8 cellular contexts compared by ENCODE assay signal in genomic region chr12:4353785-4354208, GRCh38. TPM values are rescaled to one million over a fixed set of nuclear protein-coding genes. Genes with fewer than 3 reads are reported as not detected.
DNase-seq lines count a peak whose midpoint lies in the region; ATAC-seq and TF ChIP-seq lines count a peak whose summit lies in the region.

No MANE protein-coding gene starts in this region.

- TF ChIP-seq CTCF in BJ (IDR thresholded peaks at IDR 0.05; ENCODE audit: insufficient read depth, low read depth, low read length) (peak; percentile 41), HEK293 (tag by site-specific recombination; IDR thresholded peaks at IDR 0.05) (peak; percentile 35; the same call in 1 of the 2 replicates), WTC11 (IDR thresholded peaks at IDR 0.05) (peak; percentile 38), psoas muscle (IDR thresholded peaks at IDR 0.05) (peak; percentile 58)

- H3K27me3 Mint-ChIP-seq in WTC11 (ENCODE audit: low read depth): no peaks in the 10 kb centered on the region

- peaks cover 4% of the 10 kb centered on the region; the same call in 1 of the 2 replicates for H3K4me1 Mint-ChIP-seq in WTC11

- H3K4me3 ChIP-seq in BJ (ENCODE audit: low read depth, low read length): no peak overlapping the region
- no peak overlapping the region for H3K4me3 ChIP-seq in HEK293 (ENCODE audit: low read depth, low read length)
- no peak overlapping the region for H3K4me3 ChIP-seq in psoas muscle

- no peak for TF ChIP-seq POLR2A in GM18505 (IDR thresholded peaks at IDR 0.05; ENCODE audit: borderline replicate concordance, extremely low read depth, insufficient read depth, insufficient read length)

- no peak overlapping the region for H3K27ac ChIP-seq in HEK293 (ENCODE audit: extremely low read depth, low read depth, low read length)
- no peak overlapping the region for H3K27ac ChIP-seq in psoas muscle

- H3K4me1 ChIP-seq in HEK293 (ENCODE audit: control insufficient read depth, insufficient read depth, low read length) (no peaks in the 10 kb centered on the region), psoas muscle (no peaks in the 10 kb centered on the region)

- H3K36me3 ChIP-seq in BJ (ENCODE audit: control insufficient read depth, insufficient read depth, low read length) (peaks cover 1% of the 10 kb centered on the region; the same call in 1 of the 2 replicates), HEK293 (ENCODE audit: control insufficient read depth in 2 of 2, insufficient read depth in 1 of 2, low read length in 2 of 2) (peaks cover 13 to 43% of the 10 kb centered on the region in 2 experiments), psoas muscle (ENCODE audit: insufficient read depth in 1 of 2, low read depth in 1 of 2) (peaks cover 0 to 54% of the 10 kb centered on the region in 2 donors)

- CTCF ChIA-PET in BJ (lab: Yijun Ruan, JAX): interaction anchor here (0.6 to 1.7 kb wide), 3 partner anchors 11 to 78 kb away, joined by 3 to 5 read pairs (median 4); no protein-coding TSS in a partner anchor
- CTCF ChIA-PET in HEK293 (lab: Yijun Ruan, JAX): interaction anchor here (0.6 to 1.2 kb wide), 6 partner anchors 9 to 246 kb away, joined by 3 to 4 read pairs (median 3); no protein-coding TSS in a partner anchor
- CTCF ChIA-PET in WTC11 (lab: Charles Lee): interaction anchor here (0.5 to 1.5 kb wide), 14 partner anchors 12 to 502 kb away, joined by 3 to 9 read pairs (median 4); partner anchors contain the start of gene DYRK4

- no peaks in the 10 kb centered on the region for H3K9me3 ChIP-seq in HEK293 (ENCODE audit: control insufficient read depth, insufficient read depth, low read depth, low read length)
- H3K9me3 ChIP-seq in psoas muscle: no peaks in the 10 kb centered on the region

- WGBS in psoas muscle, 3 donors: 72 to 77% (median 73%) methylated on average over 4 of the region's 4 CpGs

- H3K36me3 Mint-ChIP-seq in WTC11: peaks cover 31% of the 10 kb centered on the region

- H3K27me3 ChIP-seq in BJ (ENCODE audit: control insufficient read depth, insufficient read depth, low read length): no peaks in the 10 kb centered on the region
- no peaks in the 10 kb centered on the region for H3K27me3 ChIP-seq in psoas muscle (ENCODE audit: insufficient read depth in 3 of 3, low read length in 2 of 3)

- POLR2A ChIA-PET in BJ (lab: Charles Lee): no interaction called here
- POLR2A ChIA-PET in HEK293 (lab: Yijun Ruan, JAX): no interaction called here
- POLR2A ChIA-PET in WTC11 (lab: Charles Lee): no interaction called here

- peak; percentile 77 for ATAC-seq in WTC11
- peak in 2 of 4 donors; percentile 56 to 57 for ATAC-seq in psoas muscle
- ATAC-seq in GM19395 (IDR thresholded peaks at IDR 0.05; ENCODE audit: unreplicated experiment): no peak
- no peak for ATAC-seq in GM18505 (IDR thresholded peaks at IDR 0.05; ENCODE audit: unreplicated experiment)
- no peak for ATAC-seq in GM21786 (IDR thresholded peaks at IDR 0.05; ENCODE audit: unreplicated experiment)

- DNase-seq in BJ (ENCODE audit: low read depth) (no peak), WTC11 (ENCODE audit: low spot score) (peak; percentile 26), psoas muscle (no peak)
- DNase-seq in effector CD4-positive, alpha-beta T cell: peak; percentile 21

- peaks cover 9% of the 10 kb centered on the region for H3K9me3 Mint-ChIP-seq in WTC11

- H3K4me3 Mint-ChIP-seq in WTC11: no peak overlapping the region

- intact Hi-C loops in psoas muscle (cut with DNase I): loop anchor here (5.0 kb wide), 2 partner anchors 174 to 179 kb away; no protein-coding TSS in a partner anchor

- no peak overlapping the region for H3K27ac Mint-ChIP-seq in WTC11

TF ChIP-seq in HEK293, 187 proteins besides CTCF, POLR2A, EP300 and RAD21:
- no peak for TF ChIP-seq KLF10 (tag by site-specific recombination; IDR thresholded peaks at IDR 0.05)
- TF ChIP-seq ZNF654 (tag by site-specific recombination; IDR thresholded peaks at IDR 0.05; ENCODE audit: low read depth): peak; percentile 63

TF ChIP-seq in WTC11, 78 proteins besides CTCF, POLR2A, EP300 and RAD21:
- TF ChIP-seq ATF3 (CRISPR knock-in tag; conservative IDR thresholded peaks at IDR 0.05) (no peak), ZNF281 (CRISPR knock-in tag; IDR thresholded peaks at IDR 0.05) (no peak)

RNA-seq across cellular contexts. Expression of gene FGF23, which starts 25.7 kb away (rescaled TPM):
- polyA plus RNA-seq in BJ (2011; rRNA removed) (not detected in 2 replicates), psoas muscle (not detected)
- not detected in 2 replicates for polyA minus RNA-seq in BJ (2011; rRNA and poly(A)+ RNA removed)
- total RNA-seq in WTC11 (2021) (0.24 to 0.82 TPM (median 0.60 TPM) in 3 replicates), psoas muscle (not detected)

RNA-seq across cellular contexts. Expression of gene TIGAR, which starts 32.8 kb away (rescaled TPM):
- polyA plus RNA-seq in BJ (2011; rRNA removed) (6.0 and 15.7 TPM in 2 replicates), psoas muscle (10 to 100 TPM in 1 of 3 donors, 1 to 10 TPM in 2; 6.3 to 20.0 (median 8.1) TPM)
- 2.8 and 5.1 TPM in 2 replicates for polyA minus RNA-seq in BJ (2011; rRNA and poly(A)+ RNA removed)
- total RNA-seq in WTC11 (2021) (14.4 to 26.7 TPM (median 18.0 TPM) in 3 replicates), psoas muscle (10 to 100 TPM; 10.9 to 17.3 (median 11.8) TPM)

Comparison
In these comparisons a context has a peak if more than half of its experiments do, and no peak if none do; other contexts are left out.
1. DNase-seq: peak in WTC11 (single experiment) and effector CD4-positive, alpha-beta T cell (single experiment); none in BJ (single experiment) and psoas muscle (0 of 2).
2. Peak in every context shown above with its lines, with median percentiles within 50 percentile points of each other: CTCF ChIP-seq.